In the genomic region with DNA sequence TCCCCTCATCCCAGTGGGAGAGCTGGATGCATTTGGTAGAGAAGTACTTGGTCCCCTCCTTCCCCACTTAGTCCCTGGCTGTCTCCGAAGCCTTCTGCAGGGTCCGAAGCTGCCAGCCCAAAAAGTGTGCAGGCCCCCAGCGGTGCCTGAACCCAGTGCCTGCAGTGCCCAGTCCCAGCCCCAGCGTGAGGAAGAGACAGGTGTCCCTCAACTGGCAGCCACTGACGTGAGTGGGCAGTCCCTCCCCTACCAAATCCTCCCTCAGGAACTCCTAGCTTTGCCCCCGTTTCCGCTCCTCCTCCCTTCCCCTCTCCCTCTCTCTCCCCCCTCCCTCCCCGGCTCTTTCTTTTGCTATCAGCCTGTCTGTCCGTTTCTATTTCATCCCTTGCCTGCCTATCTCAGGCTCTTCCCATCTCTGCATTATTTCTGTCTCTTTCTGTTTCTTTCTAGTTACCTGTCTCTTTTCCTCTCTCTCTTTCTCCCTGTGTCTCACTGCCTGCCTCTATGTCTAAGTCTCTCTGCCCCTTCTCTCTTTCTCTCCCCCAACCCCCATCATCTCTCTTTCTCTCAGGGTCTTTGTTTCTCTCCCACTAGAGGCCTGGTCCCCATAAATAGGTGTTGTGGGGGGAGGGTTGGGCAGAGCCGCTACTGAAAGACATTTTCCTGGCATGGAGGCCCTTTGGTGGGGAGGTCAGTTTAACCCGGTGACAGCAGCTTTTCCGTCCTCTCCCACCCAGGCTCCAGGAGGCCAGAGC, we compare ENCODE assay signal across 8 cellular contexts. TPM values are rescaled to one million over a fixed set of nuclear protein-coding genes. Genes with fewer than 3 reads are reported as not detected.
DNase-seq lines count a peak whose midpoint lies in the region; ATAC-seq, FAIRE-seq and TF ChIP-seq lines count a peak whose summit lies in the region.

No MANE protein-coding gene starts in this region.

- peak overlapping the region; percentile 93 for H3K4me3 Mint-ChIP-seq in neural crest cell

- in situ Hi-C loops in ACHN (cut with HindIII; ENCODE audit: low pct_ligation_motif_present, low pct_unique_long_range_greater_than_20kb, low sequenced_read_pairs): no loop called here

- no peak overlapping the region for H3K27ac Mint-ChIP-seq in neural crest cell (ENCODE audit: unreplicated experiment)

- FAIRE-seq in bronchial epithelial cell (lab: Jason Lieb, UNC): no peak

- TF ChIP-seq CTCF in bronchial epithelial cell (IDR thresholded peaks at IDR 0.05; ENCODE audit: insufficient read depth, low read length, severe bottlenecking) (no peak), neural crest cell (conservative IDR thresholded peaks at IDR 0.05) (no peak)

- ATAC-seq in GM21528 (IDR thresholded peaks at IDR 0.05; ENCODE audit: low FRiP score, unreplicated experiment): no peak
- ATAC-seq in HG03039 (IDR thresholded peaks at IDR 0.05; ENCODE audit: unreplicated experiment): no peak
- no peak for ATAC-seq in GM18511 (IDR thresholded peaks at IDR 0.05; ENCODE audit: unreplicated experiment)

- H3K27me3 ChIP-seq in bronchial epithelial cell (ENCODE audit: control insufficient read depth, insufficient read depth, low read length): no peaks in the 10 kb centered on the region

- no peaks in the 10 kb centered on the region for H3K36me3 ChIP-seq in bronchial epithelial cell (ENCODE audit: control insufficient read depth, insufficient read depth, low read length)

- DNase-seq in DMS53 (lab: John Stamatoyannopoulos, UW) (peak; percentile 76), NCI-H1694 treated with DMSO at 0.1 percent for 48 hours (lab: John Stamatoyannopoulos, UW) (peak; percentile 76), bronchial epithelial cell (ENCODE audit: low read depth) (peak; percentile 18), neural crest cell (ENCODE audit: low read depth, low spot score) (no peak), ACHN (no peak)

- no peaks in the 10 kb centered on the region for H3K9me3 Mint-ChIP-seq in neural crest cell

- no peaks in the 10 kb centered on the region for H3K36me3 Mint-ChIP-seq in neural crest cell (ENCODE audit: low read depth)

- H3K27me3 Mint-ChIP-seq in neural crest cell (ENCODE audit: low read depth): peaks cover 59% of the 10 kb centered on the region

- H3K4me1 Mint-ChIP-seq in neural crest cell: peaks cover 45% of the 10 kb centered on the region

- H3K4me3 ChIP-seq in bronchial epithelial cell (ENCODE audit: low read depth, low read length): no peak overlapping the region

RNA-seq across cellular contexts. Expression of gene LTBP4, which starts 1.7 kb away (rescaled TPM):
- total RNA-seq in bronchial epithelial cell (20.7 and 21.6 TPM in 2 replicates), neural crest cell (125 TPM in 2 replicates)

RNA-seq across cellular contexts. Expression of gene SHKBP1, which starts 22.8 kb away (rescaled TPM):
- total RNA-seq in bronchial epithelial cell (29.2 and 29.4 TPM in 2 replicates), neural crest cell (72.0 and 76.3 TPM in 2 replicates)

Comparison
In these comparisons a context has a peak if more than half of its experiments do, and no peak if none do; other contexts are left out.
1. DNase-seq: peak in DMS53 (single experiment), NCI-H1694 treated with DMSO at 0.1 percent for 48 hours (single experiment) and bronchial epithelial cell (single experiment); none in neural crest cell (single experiment) and ACHN (single experiment).